1 cellular context compared by ENCODE assay signal in the genomic region with DNA sequence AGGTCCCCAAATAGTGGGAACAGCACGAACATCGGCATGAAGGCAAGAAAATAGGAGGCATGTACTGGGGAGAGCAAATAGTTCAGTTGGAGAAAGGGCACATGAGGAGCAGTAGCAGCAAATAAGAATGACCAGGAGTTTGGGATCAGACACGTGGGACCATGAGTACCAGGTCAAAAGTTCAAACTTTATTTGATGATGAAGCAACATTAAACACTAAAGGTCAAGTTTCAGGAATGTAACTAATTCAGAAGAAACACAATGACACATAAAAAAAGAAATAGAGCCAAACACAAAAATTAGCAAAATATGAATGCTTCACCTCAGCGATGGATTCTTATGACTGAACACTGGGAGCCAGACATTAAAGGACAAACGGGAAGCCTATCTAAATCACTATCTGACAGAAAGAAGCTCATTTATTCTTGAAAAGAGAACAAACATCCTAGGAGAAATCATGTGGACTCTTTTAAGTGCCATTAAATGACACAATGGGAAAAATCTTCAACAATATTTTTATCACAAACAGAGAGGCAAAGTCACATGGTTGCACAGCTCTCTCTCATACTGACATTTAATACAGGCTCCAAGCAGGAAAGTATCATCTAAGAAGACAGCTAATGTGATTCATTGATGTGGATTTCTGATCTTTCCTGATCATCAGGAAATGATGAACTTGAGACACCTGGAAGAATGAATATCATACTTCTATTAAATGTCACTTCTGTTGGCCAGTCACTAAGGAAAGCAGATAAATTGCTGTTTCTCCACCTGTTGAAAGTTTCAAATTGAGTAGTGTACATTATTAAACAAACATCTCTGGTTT.
TF ChIP-seq lines count a peak whose summit lies in the region.

No MANE protein-coding gene starts in this region.

TF ChIP-seq in HepG2, 621 proteins besides CTCF, POLR2A, EP300 and RAD21 (continued from another document and continues in another):
- TF ChIP-seq MAZ (IDR thresholded peaks at IDR 0.05; ENCODE audit: borderline replicate concordance, low read depth, low read length) (no peak), MAZ (CRISPR knock-in tag; IDR thresholded peaks at IDR 0.05; ENCODE audit: low read depth) (no peak), NCOA2 (CRISPR knock-in tag; IDR thresholded peaks at IDR 0.05) (peak; percentile 83), MED13 (CRISPR knock-in tag; IDR thresholded peaks at IDR 0.05) (no peak), KAT7 (CRISPR knock-in tag; IDR thresholded peaks at IDR 0.05; ENCODE audit: borderline replicate concordance) (0 out of 2 replicates have a peak, but pooled peaks have one; percentile 26), ZNF772 (CRISPR knock-in tag; IDR thresholded peaks at IDR 0.05) (no peak), ZNF282 (IDR thresholded peaks at IDR 0.05; ENCODE audit: partially characterized antibody) (no peak), ZNF331 (CRISPR knock-in tag; IDR thresholded peaks at IDR 0.05) (peak; percentile 17; the same call in 1 of the 2 replicates), BCL6 (CRISPR knock-in tag; IDR thresholded peaks at IDR 0.05) (peak; percentile 86), MTF1 (CRISPR knock-in tag; IDR thresholded peaks at IDR 0.05) (no peak), NFE2 (CRISPR knock-in tag; IDR thresholded peaks at IDR 0.05) (no peak), FOSL2 (CRISPR knock-in tag; IDR thresholded peaks at IDR 0.05) (peak; percentile 63), REPIN1 (CRISPR knock-in tag; IDR thresholded peaks at IDR 0.05; ENCODE audit: borderline replicate concordance, low read depth) (0 out of 2 replicates have a peak, but pooled peaks have one; percentile 24), ZNF484 (CRISPR knock-in tag; IDR thresholded peaks at IDR 0.05; ENCODE audit: borderline replicate concordance, low read depth) (no peak), GATA4 (IDR thresholded peaks at IDR 0.05; ENCODE audit: borderline replicate concordance, low read depth) (peak; percentile 35; the same call in 1 of the 2 replicates), RAD51 (IDR thresholded peaks at IDR 0.05; ENCODE audit: borderline replicate concordance) (no peak), KAT8 (CRISPR knock-in tag; IDR thresholded peaks at IDR 0.05) (no peak), GFI1 (CRISPR knock-in tag; IDR thresholded peaks at IDR 0.05; ENCODE audit: borderline replicate concordance) (no peak), FOXO1 (CRISPR knock-in tag; IDR thresholded peaks at IDR 0.05) (0 out of 2 replicates have a peak, but pooled peaks have one; percentile 35), KDM4B (CRISPR knock-in tag; IDR thresholded peaks at IDR 0.05) (no peak), ZNF552 (CRISPR knock-in tag; IDR thresholded peaks at IDR 0.05; ENCODE audit: borderline replicate concordance) (no peak), ZNF678 (CRISPR knock-in tag; IDR thresholded peaks at IDR 0.05) (no peak), ZSCAN31 (CRISPR knock-in tag; IDR thresholded peaks at IDR 0.05; ENCODE audit: low read depth) (no peak)
- TF ChIP-seq, protein P1, sequence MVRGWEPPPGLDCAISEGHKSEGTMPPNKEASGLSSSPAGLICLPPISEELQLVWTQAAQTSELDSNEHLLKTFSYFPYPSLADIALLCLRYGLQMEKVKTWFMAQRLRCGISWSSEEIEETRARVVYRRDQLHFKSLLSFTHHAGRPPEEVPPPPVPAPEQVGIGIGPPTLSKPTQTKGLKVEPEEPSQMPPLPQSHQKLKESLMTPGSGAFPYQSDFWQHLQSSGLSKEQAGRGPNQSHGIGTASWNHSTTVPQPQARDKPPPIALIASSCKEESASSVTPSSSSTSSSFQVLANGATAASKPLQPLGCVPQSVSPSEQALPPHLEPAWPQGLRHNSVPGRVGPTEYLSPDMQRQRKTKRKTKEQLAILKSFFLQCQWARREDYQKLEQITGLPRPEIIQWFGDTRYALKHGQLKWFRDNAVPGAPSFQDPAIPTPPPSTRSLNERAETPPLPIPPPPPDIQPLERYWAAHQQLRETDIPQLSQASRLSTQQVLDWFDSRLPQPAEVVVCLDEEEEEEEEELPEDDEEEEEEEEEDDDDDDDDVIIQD (CRISPR knock-in tag; IDR thresholded peaks at IDR 0.05; ENCODE audit: low read depth), result peak; percentile 87; the same call in 1 of the 2 replicates
- TF ChIP-seq, protein P2, sequence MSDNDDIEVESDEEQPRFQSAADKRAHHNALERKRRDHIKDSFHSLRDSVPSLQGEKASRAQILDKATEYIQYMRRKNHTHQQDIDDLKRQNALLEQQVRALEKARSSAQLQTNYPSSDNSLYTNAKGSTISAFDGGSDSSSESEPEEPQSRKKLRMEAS (IDR thresholded peaks at IDR 0.05), result peak; percentile 54
- TF ChIP-seq, protein P3, sequence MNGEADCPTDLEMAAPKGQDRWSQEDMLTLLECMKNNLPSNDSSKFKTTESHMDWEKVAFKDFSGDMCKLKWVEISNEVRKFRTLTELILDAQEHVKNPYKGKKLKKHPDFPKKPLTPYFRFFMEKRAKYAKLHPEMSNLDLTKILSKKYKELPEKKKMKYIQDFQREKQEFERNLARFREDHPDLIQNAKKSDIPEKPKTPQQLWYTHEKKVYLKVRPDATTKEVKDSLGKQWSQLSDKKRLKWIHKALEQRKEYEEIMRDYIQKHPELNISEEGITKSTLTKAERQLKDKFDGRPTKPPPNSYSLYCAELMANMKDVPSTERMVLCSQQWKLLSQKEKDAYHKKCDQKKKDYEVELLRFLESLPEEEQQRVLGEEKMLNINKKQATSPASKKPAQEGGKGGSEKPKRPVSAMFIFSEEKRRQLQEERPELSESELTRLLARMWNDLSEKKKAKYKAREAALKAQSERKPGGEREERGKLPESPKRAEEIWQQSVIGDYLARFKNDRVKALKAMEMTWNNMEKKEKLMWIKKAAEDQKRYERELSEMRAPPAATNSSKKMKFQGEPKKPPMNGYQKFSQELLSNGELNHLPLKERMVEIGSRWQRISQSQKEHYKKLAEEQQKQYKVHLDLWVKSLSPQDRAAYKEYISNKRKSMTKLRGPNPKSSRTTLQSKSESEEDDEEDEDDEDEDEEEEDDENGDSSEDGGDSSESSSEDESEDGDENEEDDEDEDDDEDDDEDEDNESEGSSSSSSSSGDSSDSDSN (CRISPR knock-in tag; IDR thresholded peaks at IDR 0.05), result no peak
- TF ChIP-seq, protein P4, sequence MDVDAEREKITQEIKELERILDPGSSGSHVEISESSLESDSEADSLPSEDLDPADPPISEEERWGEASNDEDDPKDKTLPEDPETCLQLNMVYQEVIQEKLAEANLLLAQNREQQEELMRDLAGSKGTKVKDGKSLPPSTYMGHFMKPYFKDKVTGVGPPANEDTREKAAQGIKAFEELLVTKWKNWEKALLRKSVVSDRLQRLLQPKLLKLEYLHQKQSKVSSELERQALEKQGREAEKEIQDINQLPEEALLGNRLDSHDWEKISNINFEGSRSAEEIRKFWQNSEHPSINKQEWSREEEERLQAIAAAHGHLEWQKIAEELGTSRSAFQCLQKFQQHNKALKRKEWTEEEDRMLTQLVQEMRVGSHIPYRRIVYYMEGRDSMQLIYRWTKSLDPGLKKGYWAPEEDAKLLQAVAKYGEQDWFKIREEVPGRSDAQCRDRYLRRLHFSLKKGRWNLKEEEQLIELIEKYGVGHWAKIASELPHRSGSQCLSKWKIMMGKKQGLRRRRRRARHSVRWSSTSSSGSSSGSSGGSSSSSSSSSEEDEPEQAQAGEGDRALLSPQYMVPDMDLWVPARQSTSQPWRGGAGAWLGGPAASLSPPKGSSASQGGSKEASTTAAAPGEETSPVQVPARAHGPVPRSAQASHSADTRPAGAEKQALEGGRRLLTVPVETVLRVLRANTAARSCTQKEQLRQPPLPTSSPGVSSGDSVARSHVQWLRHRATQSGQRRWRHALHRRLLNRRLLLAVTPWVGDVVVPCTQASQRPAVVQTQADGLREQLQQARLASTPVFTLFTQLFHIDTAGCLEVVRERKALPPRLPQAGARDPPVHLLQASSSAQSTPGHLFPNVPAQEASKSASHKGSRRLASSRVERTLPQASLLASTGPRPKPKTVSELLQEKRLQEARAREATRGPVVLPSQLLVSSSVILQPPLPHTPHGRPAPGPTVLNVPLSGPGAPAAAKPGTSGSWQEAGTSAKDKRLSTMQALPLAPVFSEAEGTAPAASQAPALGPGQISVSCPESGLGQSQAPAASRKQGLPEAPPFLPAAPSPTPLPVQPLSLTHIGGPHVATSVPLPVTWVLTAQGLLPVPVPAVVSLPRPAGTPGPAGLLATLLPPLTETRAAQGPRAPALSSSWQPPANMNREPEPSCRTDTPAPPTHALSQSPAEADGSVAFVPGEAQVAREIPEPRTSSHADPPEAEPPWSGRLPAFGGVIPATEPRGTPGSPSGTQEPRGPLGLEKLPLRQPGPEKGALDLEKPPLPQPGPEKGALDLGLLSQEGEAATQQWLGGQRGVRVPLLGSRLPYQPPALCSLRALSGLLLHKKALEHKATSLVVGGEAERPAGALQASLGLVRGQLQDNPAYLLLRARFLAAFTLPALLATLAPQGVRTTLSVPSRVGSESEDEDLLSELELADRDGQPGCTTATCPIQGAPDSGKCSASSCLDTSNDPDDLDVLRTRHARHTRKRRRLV (CRISPR knock-in tag; IDR thresholded peaks at IDR 0.05), result no peak
- TF ChIP-seq, protein P5, sequence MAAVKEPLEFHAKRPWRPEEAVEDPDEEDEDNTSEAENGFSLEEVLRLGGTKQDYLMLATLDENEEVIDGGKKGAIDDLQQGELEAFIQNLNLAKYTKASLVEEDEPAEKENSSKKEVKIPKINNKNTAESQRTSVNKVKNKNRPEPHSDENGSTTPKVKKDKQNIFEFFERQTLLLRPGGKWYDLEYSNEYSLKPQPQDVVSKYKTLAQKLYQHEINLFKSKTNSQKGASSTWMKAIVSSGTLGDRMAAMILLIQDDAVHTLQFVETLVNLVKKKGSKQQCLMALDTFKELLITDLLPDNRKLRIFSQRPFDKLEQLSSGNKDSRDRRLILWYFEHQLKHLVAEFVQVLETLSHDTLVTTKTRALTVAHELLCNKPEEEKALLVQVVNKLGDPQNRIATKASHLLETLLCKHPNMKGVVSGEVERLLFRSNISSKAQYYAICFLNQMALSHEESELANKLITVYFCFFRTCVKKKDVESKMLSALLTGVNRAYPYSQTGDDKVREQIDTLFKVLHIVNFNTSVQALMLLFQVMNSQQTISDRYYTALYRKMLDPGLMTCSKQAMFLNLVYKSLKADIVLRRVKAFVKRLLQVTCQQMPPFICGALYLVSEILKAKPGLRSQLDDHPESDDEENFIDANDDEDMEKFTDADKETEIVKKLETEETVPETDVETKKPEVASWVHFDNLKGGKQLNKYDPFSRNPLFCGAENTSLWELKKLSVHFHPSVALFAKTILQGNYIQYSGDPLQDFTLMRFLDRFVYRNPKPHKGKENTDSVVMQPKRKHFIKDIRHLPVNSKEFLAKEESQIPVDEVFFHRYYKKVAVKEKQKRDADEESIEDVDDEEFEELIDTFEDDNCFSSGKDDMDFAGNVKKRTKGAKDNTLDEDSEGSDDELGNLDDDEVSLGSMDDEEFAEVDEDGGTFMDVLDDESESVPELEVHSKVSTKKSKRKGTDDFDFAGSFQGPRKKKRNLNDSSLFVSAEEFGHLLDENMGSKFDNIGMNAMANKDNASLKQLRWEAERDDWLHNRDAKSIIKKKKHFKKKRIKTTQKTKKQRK (IDR thresholded peaks at IDR 0.05; ENCODE audit: low read length), result no peak
- TF ChIP-seq, protein P6, sequence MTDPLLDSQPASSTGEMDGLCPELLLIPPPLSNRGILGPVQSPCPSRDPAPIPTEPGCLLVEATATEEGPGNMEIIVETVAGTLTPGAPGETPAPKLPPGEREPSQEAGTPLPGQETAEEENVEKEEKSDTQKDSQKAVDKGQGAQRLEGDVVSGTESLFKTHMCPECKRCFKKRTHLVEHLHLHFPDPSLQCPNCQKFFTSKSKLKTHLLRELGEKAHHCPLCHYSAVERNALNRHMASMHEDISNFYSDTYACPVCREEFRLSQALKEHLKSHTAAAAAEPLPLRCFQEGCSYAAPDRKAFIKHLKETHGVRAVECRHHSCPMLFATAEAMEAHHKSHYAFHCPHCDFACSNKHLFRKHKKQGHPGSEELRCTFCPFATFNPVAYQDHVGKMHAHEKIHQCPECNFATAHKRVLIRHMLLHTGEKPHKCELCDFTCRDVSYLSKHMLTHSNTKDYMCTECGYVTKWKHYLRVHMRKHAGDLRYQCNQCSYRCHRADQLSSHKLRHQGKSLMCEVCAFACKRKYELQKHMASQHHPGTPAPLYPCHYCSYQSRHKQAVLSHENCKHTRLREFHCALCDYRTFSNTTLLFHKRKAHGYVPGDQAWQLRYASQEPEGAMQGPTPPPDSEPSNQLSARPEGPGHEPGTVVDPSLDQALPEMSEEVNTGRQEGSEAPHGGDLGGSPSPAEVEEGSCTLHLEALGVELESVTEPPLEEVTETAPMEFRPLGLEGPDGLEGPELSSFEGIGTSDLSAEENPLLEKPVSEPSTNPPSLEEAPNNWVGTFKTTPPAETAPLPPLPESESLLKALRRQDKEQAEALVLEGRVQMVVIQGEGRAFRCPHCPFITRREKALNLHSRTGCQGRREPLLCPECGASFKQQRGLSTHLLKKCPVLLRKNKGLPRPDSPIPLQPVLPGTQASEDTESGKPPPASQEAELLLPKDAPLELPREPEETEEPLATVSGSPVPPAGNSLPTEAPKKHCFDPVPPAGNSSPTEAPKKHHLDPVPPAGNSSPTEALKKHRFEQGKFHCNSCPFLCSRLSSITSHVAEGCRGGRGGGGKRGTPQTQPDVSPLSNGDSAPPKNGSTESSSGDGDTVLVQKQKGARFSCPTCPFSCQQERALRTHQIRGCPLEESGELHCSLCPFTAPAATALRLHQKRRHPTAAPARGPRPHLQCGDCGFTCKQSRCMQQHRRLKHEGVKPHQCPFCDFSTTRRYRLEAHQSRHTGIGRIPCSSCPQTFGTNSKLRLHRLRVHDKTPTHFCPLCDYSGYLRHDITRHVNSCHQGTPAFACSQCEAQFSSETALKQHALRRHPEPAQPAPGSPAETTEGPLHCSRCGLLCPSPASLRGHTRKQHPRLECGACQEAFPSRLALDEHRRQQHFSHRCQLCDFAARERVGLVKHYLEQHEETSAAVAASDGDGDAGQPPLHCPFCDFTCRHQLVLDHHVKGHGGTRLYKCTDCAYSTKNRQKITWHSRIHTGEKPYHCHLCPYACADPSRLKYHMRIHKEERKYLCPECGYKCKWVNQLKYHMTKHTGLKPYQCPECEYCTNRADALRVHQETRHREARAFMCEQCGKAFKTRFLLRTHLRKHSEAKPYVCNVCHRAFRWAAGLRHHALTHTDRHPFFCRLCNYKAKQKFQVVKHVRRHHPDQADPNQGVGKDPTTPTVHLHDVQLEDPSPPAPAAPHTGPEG (CRISPR knock-in tag; IDR thresholded peaks at IDR 0.05), result no peak
- TF ChIP-seq, protein P7, sequence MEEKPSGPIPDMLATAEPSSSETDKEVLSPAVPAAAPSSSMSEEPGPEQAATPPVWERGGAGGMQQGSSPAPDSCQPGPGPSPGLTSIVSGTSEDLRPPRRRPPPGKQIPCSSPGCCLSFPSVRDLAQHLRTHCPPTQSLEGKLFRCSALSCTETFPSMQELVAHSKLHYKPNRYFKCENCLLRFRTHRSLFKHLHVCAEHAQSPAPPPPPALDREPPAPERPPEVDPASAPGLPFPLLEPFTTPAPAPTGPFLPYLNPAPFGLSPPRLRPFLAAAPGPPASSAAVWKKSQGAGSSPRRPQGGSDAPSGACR (CRISPR knock-in tag; IDR thresholded peaks at IDR 0.05), result no peak
- TF ChIP-seq, protein P8, sequence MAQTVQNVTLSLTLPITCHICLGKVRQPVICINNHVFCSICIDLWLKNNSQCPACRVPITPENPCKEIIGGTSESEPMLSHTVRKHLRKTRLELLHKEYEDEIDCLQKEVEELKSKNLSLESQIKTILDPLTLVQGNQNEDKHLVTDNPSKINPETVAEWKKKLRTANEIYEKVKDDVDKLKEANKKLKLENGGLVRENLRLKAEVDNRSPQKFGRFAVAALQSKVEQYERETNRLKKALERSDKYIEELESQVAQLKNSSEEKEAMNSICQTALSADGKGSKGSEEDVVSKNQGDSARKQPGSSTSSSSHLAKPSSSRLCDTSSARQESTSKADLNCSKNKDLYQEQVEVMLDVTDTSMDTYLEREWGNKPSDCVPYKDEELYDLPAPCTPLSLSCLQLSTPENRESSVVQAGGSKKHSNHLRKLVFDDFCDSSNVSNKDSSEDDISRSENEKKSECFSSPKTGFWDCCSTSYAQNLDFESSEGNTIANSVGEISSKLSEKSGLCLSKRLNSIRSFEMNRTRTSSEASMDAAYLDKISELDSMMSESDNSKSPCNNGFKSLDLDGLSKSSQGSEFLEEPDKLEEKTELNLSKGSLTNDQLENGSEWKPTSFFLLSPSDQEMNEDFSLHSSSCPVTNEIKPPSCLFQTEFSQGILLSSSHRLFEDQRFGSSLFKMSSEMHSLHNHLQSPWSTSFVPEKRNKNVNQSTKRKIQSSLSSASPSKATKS (CRISPR knock-in tag; IDR thresholded peaks at IDR 0.05), result no peak
